ENCODE assay signal across 9 cellular contexts in genomic region chr2:196167666-196168065, GRCh38. TPM values are rescaled to one million over a fixed set of nuclear protein-coding genes. Genes with fewer than 3 reads are reported as not detected.
DNase-seq lines count a peak whose midpoint lies in the region; ATAC-seq and TF ChIP-seq lines count a peak whose summit lies in the region.
"Had no signal": no experiment of that assay in that cellular context is flagged by ENCODE, and none has a peak within 500 bp of the region (broad histone marks: within the 10 kb centered on the region; RNA-seq: fewer than 3 reads in every experiment).

No MANE protein-coding gene starts in this region.

- no peaks in the 10 kb centered on the region for H3K9me3 ChIP-seq in osteoblast (ENCODE audit: low read depth, low read length)

- peak; percentile 38 for DNase-seq in ELR (ENCODE audit: low read depth)
- DNase-seq in NCI-H69 (lab: John Stamatoyannopoulos, UW): peak; percentile 3
- peak; percentile 52 for DNase-seq in choroid plexus epithelial cell (ENCODE audit: low read depth)
- DNase-seq in osteoblast (ENCODE audit: insufficient read length, low spot score, missing footprints): no peak
- DNase-seq in NCI-H2196 treated with DMSO at 0.1 percent for 48 hours (lab: John Stamatoyannopoulos, UW; ENCODE audit: unreplicated experiment): no peak
- DNase-seq in activated CD4-positive, alpha-beta T cell treated with anti-CD3 and anti-CD28 coated beads, Interleukin-2, amount 50 U/mL, for 1 hour: no peak
- DNase-seq in NOMO-1 (lab: John Stamatoyannopoulos, UW; ENCODE audit: unreplicated experiment in 2 of 2): no peak
- DNase-seq: NCI-H345 had no signal

- peak overlapping the region; percentile 15 for H3K4me3 ChIP-seq in choroid plexus epithelial cell (ENCODE audit: low read depth, low read length)
- H3K4me3 ChIP-seq in osteoblast (ENCODE audit: insufficient read depth, low read length): peak overlapping the region; percentile 93

- peak overlapping the region; percentile 91 for H3K4me2 ChIP-seq in osteoblast (ENCODE audit: insufficient read depth, low read length)

- H3K79me2 ChIP-seq in osteoblast (ENCODE audit: insufficient read depth, low read length): peaks cover 86% of the 10 kb centered on the region

- peak overlapping the region; percentile 93 for H3K27ac ChIP-seq in osteoblast (ENCODE audit: low read depth, low read length)

- no peaks in the 10 kb centered on the region for H4K20me1 ChIP-seq in osteoblast (ENCODE audit: insufficient read depth, low read length)

- TF ChIP-seq CTCF in choroid plexus epithelial cell (conservative IDR thresholded peaks at IDR 0.05; ENCODE audit: low read depth, low read length) (no peak), osteoblast (IDR thresholded peaks at IDR 0.05; ENCODE audit: extremely low read depth, low read depth, low read length) (no peak)

- no peak for ATAC-seq in HG03045 (IDR thresholded peaks at IDR 0.05; ENCODE audit: unreplicated experiment)

- no peak overlapping the region for H2AFZ ChIP-seq in osteoblast (ENCODE audit: low read length)

- H3K36me3 ChIP-seq in osteoblast (ENCODE audit: insufficient read depth, low read length): peaks cover 26% of the 10 kb centered on the region

- no peaks in the 10 kb centered on the region for H3K27me3 ChIP-seq in osteoblast (ENCODE audit: insufficient read depth, low read length)

- H3K4me1 ChIP-seq in osteoblast (ENCODE audit: insufficient read depth, low read length): peaks cover 38% of the 10 kb centered on the region

RNA-seq across cellular contexts. Expression of gene STK17B, which starts 3.7 kb away (rescaled TPM):
- total RNA-seq in osteoblast: 139 and 140 TPM in 2 replicates

Comparison
In these comparisons a context has a peak if more than half of its experiments do, and no peak if none do; other contexts are left out.
1. DNase-seq: peak in ELR (single experiment), NCI-H69 (single experiment) and choroid plexus epithelial cell (single experiment); none in osteoblast (single experiment), NCI-H2196 treated with DMSO at 0.1 percent for 48 hours (single experiment), activated CD4-positive, alpha-beta T cell treated with anti-CD3 and anti-CD28 coated beads, Interleukin-2, amount 50 U/mL, for 1 hour (single experiment) and NOMO-1 (0 of 2).